In genomic region chr15:22173029-22173998, GRCh38 we compare ENCODE assay signal across 8 cellular contexts.
DNase-seq lines count a peak whose midpoint lies in the region; ATAC-seq and TF ChIP-seq lines count a peak whose summit lies in the region.
"Not testable (repeated sequence)": the region's sequence is repeated elsewhere in the genome, so short reads cannot be mapped to it uniquely, and the experiment has no call there.

No MANE protein-coding gene starts in this region.

- not testable (repeated sequence) for H3K4me1 Mint-ChIP-seq in CD8-positive, alpha-beta T cell (ENCODE audit: low read depth); effector memory CD8-positive, alpha-beta T cell (ENCODE audit: low read depth in 2 of 2); natural killer cell

- intact Hi-C loops in CD8-positive, alpha-beta T cell (cut with DNase I, micrococcal nuclease); natural killer cell (cut with micrococcal nuclease): not testable (repeated sequence)

- H3K9me3 Mint-ChIP-seq in CD8-positive, alpha-beta T cell; effector memory CD8-positive, alpha-beta T cell; natural killer cell: not testable (repeated sequence)

- not testable (repeated sequence) for H3K4me1 ChIP-seq in CD8-positive, alpha-beta T cell (ENCODE audit: insufficient read depth, low read length)

- CTCF ChIA-PET in CD8-positive, alpha-beta T cell (lab: Charles Lee): not testable (repeated sequence)

- not testable (repeated sequence) for H3K36me3 ChIP-seq in CD8-positive, alpha-beta T cell (ENCODE audit: insufficient read depth, low read length)

- not testable (repeated sequence) for DNase-seq in CD8-positive, alpha-beta T cell; effector memory CD8-positive, alpha-beta T cell; natural killer cell

- H3K27ac Mint-ChIP-seq in CD8-positive, alpha-beta T cell; effector memory CD8-positive, alpha-beta T cell; natural killer cell: not testable (repeated sequence)

- not testable (repeated sequence) for TF ChIP-seq CTCF in CD8-positive, alpha-beta T cell (IDR thresholded peaks at IDR 0.05); natural killer cell (IDR thresholded peaks at IDR 0.05)

- ATAC-seq in CD8-positive, alpha-beta T cell: peak; percentile 75
- peak; percentile 73 for ATAC-seq in GM18909 (IDR thresholded peaks at IDR 0.05; ENCODE audit: poor library complexity, unreplicated experiment)
- ATAC-seq in GM21390 (IDR thresholded peaks at IDR 0.05; ENCODE audit: unreplicated experiment): peak; percentile 64
- ATAC-seq in HG02763 (IDR thresholded peaks at IDR 0.05; ENCODE audit: unreplicated experiment): peak; percentile 78
- ATAC-seq in HG03108 (IDR thresholded peaks at IDR 0.05; ENCODE audit: unreplicated experiment): peak; percentile 75
- peak; percentile 26 for ATAC-seq in HG03575 (IDR thresholded peaks at IDR 0.05; ENCODE audit: extremely low read depth, insufficient number of reproducible peaks, low FRiP score, unreplicated experiment)
- peak; percentile 86 for ATAC-seq in effector memory CD8-positive, alpha-beta T cell (replicated peaks)
- peak; percentile 75 to 93 (median 85) for ATAC-seq in natural killer cell

- not testable (repeated sequence) for H3K27ac ChIP-seq in CD8-positive, alpha-beta T cell (ENCODE audit: low read depth, low read length)

- H3K36me3 Mint-ChIP-seq in CD8-positive, alpha-beta T cell; effector memory CD8-positive, alpha-beta T cell (ENCODE audit: insufficient read depth); natural killer cell: not testable (repeated sequence)

- not testable (repeated sequence) for H3K27me3 ChIP-seq in CD8-positive, alpha-beta T cell (ENCODE audit: insufficient read depth, low read length)

- not testable (repeated sequence) for H3K4me3 ChIP-seq in CD8-positive, alpha-beta T cell (ENCODE audit: low read depth, low read length)

- H3K9me3 ChIP-seq in CD8-positive, alpha-beta T cell (ENCODE audit: low read length): not testable (repeated sequence)

- H3K4me3 Mint-ChIP-seq in CD8-positive, alpha-beta T cell; effector memory CD8-positive, alpha-beta T cell; natural killer cell: not testable (repeated sequence)

- H3K27me3 Mint-ChIP-seq in CD8-positive, alpha-beta T cell (ENCODE audit: low read depth); effector memory CD8-positive, alpha-beta T cell; natural killer cell (ENCODE audit: low read depth in 2 of 2): not testable (repeated sequence)

- POLR2A ChIA-PET in CD8-positive, alpha-beta T cell (lab: Charles Lee): not testable (repeated sequence)

Comparison
In these comparisons a context has a peak if more than half of its experiments do, and no peak if none do; other contexts are left out.
1. ATAC-seq: peak in every context shown above with its lines; median percentile 86 in effector memory CD8-positive, alpha-beta T cell; 85 in natural killer cell; 78 in HG02763; 75 in CD8-positive, alpha-beta T cell; 75 in HG03108; 73 in GM18909; 64 in GM21390; 26 in HG03575.